22 cellular contexts compared by ENCODE assay signal in the genomic region with DNA sequence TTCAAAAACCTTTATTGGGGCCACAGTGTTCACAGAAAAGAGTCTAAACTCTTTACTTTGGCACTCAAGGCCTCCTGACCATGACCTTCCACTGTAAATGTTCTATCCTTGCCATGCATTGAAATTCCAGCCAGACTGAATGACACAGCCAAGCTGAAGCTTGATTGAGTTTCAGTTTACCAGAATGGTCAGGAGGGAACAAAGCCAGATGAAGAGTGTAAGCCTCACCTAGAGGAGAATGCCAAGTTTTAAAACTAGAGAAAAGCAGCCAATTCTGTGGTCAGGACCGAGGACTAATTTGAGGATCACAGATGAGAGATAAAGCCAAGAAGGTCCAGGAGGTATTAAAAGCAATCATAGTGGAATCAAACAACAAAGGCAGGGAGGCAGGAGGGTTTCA.
"Had no signal": no experiment of that assay in that cellular context is flagged by ENCODE, and none has a peak within 500 bp of the region (broad histone marks: within the 10 kb centered on the region; RNA-seq: fewer than 3 reads in every experiment).

No MANE protein-coding gene starts in this region.

- H3K27me3 Mint-ChIP-seq: naive B cell; progenitor cell of endocrine pancreas; stimulated activated memory B cell treated with anti-CD40 and anti-IgM and Interleukin-4, amounts not matched to agents 10 μg/mL and 1 μg/mL and 100 μg/mL, for 72 hours; stimulated activated naive CD8-positive, alpha-beta T cell treated with anti-CD3 and anti-CD28 coated beads, Interleukin-15, Interleukin-2, amounts not matched to agents 100 ng/mL and 50 ng/mL, for 24 hours had no signal

- H3K9me3 ChIP-seq: pancreas, testis, tibial nerve had no signal

- H3K4me3 ChIP-seq: coronary artery, lung, pancreas, spleen, testis, tibial nerve had no signal

- H3K4me3 Mint-ChIP-seq: naive B cell; nephron; stimulated activated memory B cell treated with anti-CD40 and anti-IgM and Interleukin-4, amounts not matched to agents 10 μg/mL and 1 μg/mL and 100 μg/mL, for 72 hours; stimulated activated naive CD8-positive, alpha-beta T cell treated with anti-CD3 and anti-CD28 coated beads, Interleukin-15, Interleukin-2, amounts not matched to agents 100 ng/mL and 50 ng/mL, for 24 hours had no signal

- ATAC-seq: foreskin keratinocyte; left cardiac atrium; left ventricle myocardium superior; pancreas; right cardiac atrium; stimulated activated memory B cell treated with anti-CD40 and anti-IgM and Interleukin-4, amounts not matched to agents 10 μg/mL and 1 μg/mL and 100 μg/mL, for 72 hours had no signal

- H3K27me3 ChIP-seq: foreskin keratinocyte, pancreas, spleen, testis, tibial nerve had no signal

- H3K36me3 Mint-ChIP-seq: naive B cell; stimulated activated memory B cell treated with anti-CD40 and anti-IgM and Interleukin-4, amounts not matched to agents 10 μg/mL and 1 μg/mL and 100 μg/mL, for 72 hours had no signal

- H3K9me3 Mint-ChIP-seq: stimulated activated naive CD8-positive, alpha-beta T cell treated with anti-CD3 and anti-CD28 coated beads, Interleukin-15, Interleukin-2, amounts not matched to agents 100 ng/mL and 50 ng/mL, for 24 hours had no signal

- H3K36me3 ChIP-seq: pancreas, spleen, tibial nerve had no signal

- H3K4me1 ChIP-seq: foreskin keratinocyte, pancreas, spleen, testis, tibial nerve had no signal

- H3K4me1 Mint-ChIP-seq: naive B cell; stimulated activated memory B cell treated with anti-CD40 and anti-IgM and Interleukin-4, amounts not matched to agents 10 μg/mL and 1 μg/mL and 100 μg/mL, for 72 hours had no signal

- H3K27ac Mint-ChIP-seq: naive B cell; progenitor cell of endocrine pancreas; stimulated activated memory B cell treated with anti-CD40 and anti-IgM and Interleukin-4, amounts not matched to agents 10 μg/mL and 1 μg/mL and 100 μg/mL, for 72 hours; stimulated activated naive CD8-positive, alpha-beta T cell treated with anti-CD3 and anti-CD28 coated beads, Interleukin-15, Interleukin-2, amounts not matched to agents 100 ng/mL and 50 ng/mL, for 24 hours had no signal

- H3K27ac ChIP-seq: coronary artery, foreskin keratinocyte, pancreas, spleen, testis, tibial nerve had no signal

- DNase-seq: effector CD4-positive, alpha-beta T cell; foreskin keratinocyte; kidney; left cardiac atrium; left ventricle myocardium superior; mesendoderm; naive B cell; occipital lobe; pancreas; right cardiac atrium; spleen; stimulated activated CD4-positive, alpha-beta T cell treated with anti-CD3 and anti-CD28 coated beads, Interleukin-15, amount 100 ng/mL, for 24 hours; stimulated activated CD4-positive, alpha-beta T cell treated with anti-CD3 and anti-CD28 coated beads, Interleukin-1b, Interleukin-23, amount 100 ng/mL, for 48 hours; stimulated activated CD4-positive, alpha-beta T cell treated with anti-CD3 and anti-CD28 coated beads, Interleukin-4, amount 100 ng/mL, for 24 hours; testis had no signal
